In the genomic region with DNA sequence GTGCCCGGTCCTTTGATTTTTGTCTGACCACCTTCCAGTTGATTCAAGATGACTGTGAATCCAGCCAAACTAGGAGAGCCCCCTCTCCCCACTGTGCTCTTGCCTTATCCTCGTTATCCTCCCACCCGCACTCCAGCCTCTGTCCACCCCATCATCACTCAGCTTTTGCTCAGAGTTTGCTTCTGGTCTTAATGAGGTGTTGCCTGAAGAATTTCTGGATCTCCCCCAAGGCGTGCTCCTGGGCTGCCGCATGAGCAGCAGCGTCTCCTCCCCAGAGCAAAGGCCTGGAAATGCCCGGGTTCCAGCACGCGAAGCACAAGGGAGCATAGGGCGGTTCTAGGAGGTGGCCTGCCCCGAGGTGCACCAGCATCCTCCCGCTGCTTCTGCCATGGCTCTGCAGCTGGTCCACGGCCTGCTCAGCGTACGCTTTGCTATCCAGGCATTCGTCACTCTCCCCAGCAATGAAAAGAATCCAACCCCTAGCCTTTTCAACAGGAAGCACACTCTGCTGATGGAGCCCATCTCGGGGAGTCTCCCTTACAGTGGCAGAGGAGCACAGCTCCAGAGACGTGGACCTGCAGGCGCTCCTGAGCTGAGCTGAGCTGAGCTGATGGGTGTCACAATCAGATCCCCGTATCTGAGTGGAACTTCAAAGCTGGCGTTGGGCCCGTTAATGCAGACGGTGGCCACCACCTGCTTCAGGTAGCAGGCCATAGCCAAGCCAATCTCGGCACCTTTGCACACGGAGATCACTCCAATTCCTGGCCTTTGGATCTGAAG, we compare ENCODE assay signal across 28 cellular contexts. TPM values are rescaled to one million over a fixed set of nuclear protein-coding genes. Genes with fewer than 3 reads are reported as not detected.
"Had no signal": no experiment of that assay in that cellular context is flagged by ENCODE, and none has a peak within 500 bp of the region (broad histone marks: within the 10 kb centered on the region; RNA-seq: fewer than 3 reads in every experiment).

No MANE protein-coding gene starts in this region.

- H3K79me2 ChIP-seq: hepatocyte, parathyroid adenoma had no signal

- H3K36me3 ChIP-seq: colonic mucosa, prostate gland, suprapubic skin, thyroid gland had no signal

- H3K27ac ChIP-seq: colonic mucosa, hepatocyte, parathyroid adenoma, prostate gland, skin epidermis, suprapubic skin, thyroid gland had no signal

- ATAC-seq: left ventricle myocardium superior; sciatic nerve; stimulated activated naive CD8-positive, alpha-beta T cell treated with anti-CD3 and anti-CD28 coated beads, Interleukin-15, Interleukin-2, amounts not matched to agents 100 U/mL and 50 U/mL, for 24 hours had no signal

- DNase-seq: cerebellar nuclear complex; colonic mucosa; dermis blood vessel endothelial cell; effector CD4-positive, alpha-beta T cell; endodermal cell; erythroblast; foreskin melanocyte; head of caudate nucleus; kidney; left cardiac atrium; left ventricle myocardium superior; mesenchymal stem cell; naive B cell; nephron progenitor cell; occipital lobe; stimulated activated CD4-positive, alpha-beta T cell treated with anti-CD3 and anti-CD28 coated beads, Interleukin-2, amount 100 ng/mL, for 24 hours; stimulated activated CD4-positive, alpha-beta T cell treated with anti-CD3 and anti-CD28 coated beads, Interleukin-4, amount 100 ng/mL, for 4 hours; stimulated activated naive CD8-positive, alpha-beta T cell treated with anti-CD3 and anti-CD28 coated beads, Interleukin-15, Interleukin-2, amounts not matched to agents 100 U/mL and 50 U/mL, for 24 hours; thyroid gland had no signal

- H3K9me3 ChIP-seq: colonic mucosa, prostate gland, suprapubic skin, thyroid gland had no signal

- H2AFZ ChIP-seq: hepatocyte, parathyroid adenoma had no signal

- H3K27ac Mint-ChIP-seq: endodermal cell, naive B cell, nephron progenitor cell, type B pancreatic cell had no signal

- H3K9me3 Mint-ChIP-seq: type B pancreatic cell had no signal

- H3K27me3 Mint-ChIP-seq: type B pancreatic cell had no signal

- H3K4me3 ChIP-seq: colonic mucosa, hepatocyte, lung, prostate gland, skin epidermis, suprapubic skin, thyroid gland had no signal

- H3K4me3 Mint-ChIP-seq: endodermal cell, nephron progenitor cell, type B pancreatic cell had no signal

- H3K27me3 ChIP-seq: colonic mucosa, hepatocyte, thyroid gland had no signal

- H3K4me1 ChIP-seq: colonic mucosa, parathyroid adenoma, prostate gland, suprapubic skin, thyroid gland had no signal

- H3K4me1 Mint-ChIP-seq: endodermal cell, naive B cell, nephron progenitor cell had no signal

- H3K4me2 ChIP-seq: hepatocyte had no signal

- H3K9ac ChIP-seq: parathyroid adenoma had no signal

- H3K36me3 Mint-ChIP-seq: naive B cell, type B pancreatic cell had no signal

RNA-seq across cellular contexts. Expression of a gene that starts 50.7 kb away (rescaled TPM):
- total RNA-seq: dermis blood vessel endothelial cell, endodermal cell, endothelial cell of umbilical vein, left ventricle myocardium superior, prostate gland, sciatic nerve, thyroid gland had no signal
